ENCODE assay signal across 8 cellular contexts in the genomic region with DNA sequence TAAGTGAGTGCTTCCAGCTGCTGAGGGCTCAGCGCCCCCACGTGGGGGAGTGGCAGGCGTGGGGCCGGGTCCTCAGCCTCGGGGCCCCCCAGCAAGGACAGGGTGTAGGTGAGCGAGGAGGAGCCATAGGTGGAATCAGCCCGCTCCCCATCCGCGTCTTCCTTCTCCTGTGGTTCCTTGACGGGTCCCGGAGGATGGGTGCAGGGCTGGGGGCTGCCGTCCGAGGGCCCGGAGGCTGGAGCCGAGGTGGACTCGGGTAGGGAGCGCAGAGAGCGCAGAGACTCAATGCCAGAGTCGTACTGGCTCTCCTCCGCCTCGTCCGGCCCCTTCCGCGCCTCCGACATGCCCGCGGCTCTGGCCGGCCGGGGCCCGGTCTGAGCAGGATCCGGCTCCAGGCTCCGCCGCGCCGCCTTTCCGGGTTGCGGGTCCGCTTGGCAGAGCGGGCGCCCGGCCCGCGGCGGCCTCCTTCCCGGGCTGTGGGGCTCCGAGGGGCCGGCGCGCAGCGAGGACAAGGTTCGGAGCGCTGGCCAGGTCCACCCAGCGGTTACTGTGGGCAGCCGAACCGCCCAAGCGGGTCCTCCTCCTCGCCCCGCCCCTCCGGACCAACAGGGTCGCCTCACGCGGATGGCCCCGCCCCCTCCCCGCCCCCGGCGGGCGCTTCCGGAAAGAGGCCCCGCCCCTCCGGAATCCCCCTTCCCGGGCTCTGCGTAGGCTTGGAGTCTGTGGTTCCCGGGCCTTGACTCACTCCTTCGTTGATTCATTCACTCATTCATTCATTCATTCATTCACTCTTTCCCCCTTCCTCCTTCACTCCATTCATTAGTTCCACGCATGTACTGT. TPM values are rescaled to one million over a fixed set of nuclear protein-coding genes. Genes with fewer than 3 reads are reported as not detected.
DNase-seq lines count a peak whose midpoint lies in the region; ATAC-seq, FAIRE-seq and TF ChIP-seq lines count a peak whose summit lies in the region.

A gene with protein sequence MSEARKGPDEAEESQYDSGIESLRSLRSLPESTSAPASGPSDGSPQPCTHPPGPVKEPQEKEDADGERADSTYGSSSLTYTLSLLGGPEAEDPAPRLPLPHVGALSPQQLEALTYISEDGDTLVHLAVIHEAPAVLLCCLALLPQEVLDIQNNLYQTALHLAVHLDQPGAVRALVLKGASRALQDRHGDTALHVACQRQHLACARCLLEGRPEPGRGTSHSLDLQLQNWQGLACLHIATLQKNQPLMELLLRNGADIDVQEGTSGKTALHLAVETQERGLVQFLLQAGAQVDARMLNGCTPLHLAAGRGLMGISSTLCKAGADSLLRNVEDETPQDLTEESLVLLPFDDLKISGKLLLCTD (minus strand): TSS at position 549 of the 840 bp plus-strand sequence. CDS start 205 bp downstream, at position 344.

- FAIRE-seq in kidney (lab: Jason Lieb, UNC), result no peak

- H3K9ac ChIP-seq in kidney (ENCODE audit: low read length in 2 of 2), result peak within 1 kb of the TSS; percentile 81 to 82

- DNase-seq in A172 (ENCODE audit: low spot score) (peak; percentile 95), NCI-H345 treated with DMSO at 0.1 percent for 48 hours (lab: John Stamatoyannopoulos, UW; ENCODE audit: unreplicated experiment) (peak; percentile 70), cerebellar nuclear complex (lab: John Stamatoyannopoulos, UW) (peak; percentile 41 to 66), kidney (peak; percentile 99)
- DNase-seq in activated CD4-positive, CD25-positive, alpha-beta regulatory T cell treated with anti-CD3 and anti-CD28 coated beads, Interleukin-2, amount 50 U/mL, for 72 hours, result peak; percentile 97
- peak; percentile 95 for DNase-seq in stimulated activated CD4-positive, alpha-beta T cell treated with anti-CD3 and anti-CD28 coated beads, Interleukin-15, amount 100 ng/mL, for 24 hours

- intact Hi-C loops in kidney (cut with DNase I), result no loop called here

- peak within 1 kb of the TSS; percentile 70 to 78 for H3K4me3 ChIP-seq in kidney (ENCODE audit: low read length in 2 of 2)

- peak within 1 kb of the TSS; percentile 68 to 75 for H3K27ac ChIP-seq in kidney (ENCODE audit: low read depth in 2 of 2, low read length in 2 of 2)

- H3K9me3 ChIP-seq in kidney (ENCODE audit: control insufficient read depth in 1 of 2, low read length in 2 of 2), result no peaks in the 10 kb centered on the region

- peaks cover 22 to 26% of the 10 kb centered on the region in 2 donors for H3K4me1 ChIP-seq in kidney (ENCODE audit: control insufficient read depth in 1 of 2, insufficient read depth in 1 of 2, low read depth in 1 of 2, low read length in 2 of 2)

- peak; percentile 37 for ATAC-seq in GM18520 (IDR thresholded peaks at IDR 0.05; ENCODE audit: unreplicated experiment)
- peak; percentile 36 for ATAC-seq in HG03135 (IDR thresholded peaks at IDR 0.05; ENCODE audit: unreplicated experiment)

- H3K36me3 ChIP-seq in kidney (ENCODE audit: control insufficient read depth in 1 of 2, insufficient read depth in 2 of 2, low read length in 2 of 2), result no peaks in the 10 kb centered on the region

- TF ChIP-seq CTCF in kidney (IDR thresholded peaks at IDR 0.05; ENCODE audit: borderline replicate concordance, extremely low read depth, insufficient read depth), result peak; percentile 15

RNA-seq across cellular contexts. Expression of the gene that starts here (rescaled TPM):
- 22.4 and 33.4 TPM in 2 replicates for total RNA-seq in A172 (2014; rRNA removed; shearing (Covaris generic))
- 19.0 TPM for total RNA-seq in kidney
- 12.6 TPM for polyA plus RNA-seq in kidney (ENCODE audit: insufficient read depth, low read depth, low replicate concordance)

Comparison
In these comparisons a context has a peak if more than half of its experiments do, and no peak if none do; other contexts are left out.
1. Peak in every context shown above with its lines: DNase-seq, ATAC-seq, H3K4me3 ChIP-seq and H3K27ac ChIP-seq.